ENCODE assay signal across 10 cellular contexts in genomic region chr2:9693138-9693520, GRCh38.
DNase-seq lines count a peak whose midpoint lies in the region; ATAC-seq, FAIRE-seq and TF ChIP-seq lines count a peak whose summit lies in the region.
"Had no signal": no experiment of that assay in that cellular context is flagged by ENCODE, and none has a peak within 500 bp of the region (broad histone marks: within the 10 kb centered on the region; RNA-seq: fewer than 3 reads in every experiment).

No MANE protein-coding gene starts in this region.

- ATAC-seq in HG03039 (IDR thresholded peaks at IDR 0.05; ENCODE audit: unreplicated experiment), result no peak
- ATAC-seq: HepG2 had no signal

- TF ChIP-seq POLR2A in GM12891 (IDR thresholded peaks at IDR 0.05; ENCODE audit: low read depth, low read length), result no peak

- H3K27ac ChIP-seq in effector memory CD4-positive, alpha-beta T cell (ENCODE audit: insufficient read depth, low read length, poor library complexity, severe bottlenecking), result peak overlapping the region; percentile 8

- H3K4me1 ChIP-seq in effector memory CD4-positive, alpha-beta T cell (ENCODE audit: control insufficient read depth, insufficient read depth, low read length, poor library complexity, severe bottlenecking), result peaks cover 2% of the 10 kb centered on the region

- DNase-seq in GDM1 (lab: John Stamatoyannopoulos, UW) (peak; percentile 37), NCI-H226 (peak; percentile 77), posterior vena cava (ENCODE audit: low spot score) (peak; percentile 93), GM12891 (ENCODE audit: insufficient read length, low spot score) (no peak), DMS53 (lab: John Stamatoyannopoulos, UW) (no peak)
- DNase-seq in effector memory CD4-positive, alpha-beta T cell, result no peak
- no peak for DNase-seq in activated effector memory CD4-positive, alpha-beta T cell treated with anti-CD3 and anti-CD28 coated beads, Interleukin-2, amount 50 U/mL, for 16 hours
- DNase-seq: activated CD4-positive, CD25-positive, alpha-beta regulatory T cell treated with anti-CD3 and anti-CD28 coated beads, Interleukin-2, amount 50 U/mL, for 72 hours had no signal

- H3K27me3 ChIP-seq in effector memory CD4-positive, alpha-beta T cell (replicated peaks; ENCODE audit: control insufficient read depth, insufficient read depth, low read length, poor library complexity, severe bottlenecking), result no peaks in the 10 kb centered on the region

- intact Hi-C loops in posterior vena cava (cut with DNase I), result loop anchor here in 1 of 2 donors (10.0 kb wide), 2 partner anchors 58 to 138 kb away; partner anchors contain the start of genes ADAM17 and YWHAQ

- no peaks in the 10 kb centered on the region for H3K36me3 ChIP-seq in effector memory CD4-positive, alpha-beta T cell (ENCODE audit: control insufficient read depth, insufficient read depth, low read length)

- H3K4me3 ChIP-seq in effector memory CD4-positive, alpha-beta T cell (ENCODE audit: insufficient read depth, low read depth, low read length, poor library complexity, severe bottlenecking), result no peak overlapping the region

- FAIRE-seq in GM12891 (lab: Jason Lieb, UNC), result no peak
- FAIRE-seq: HepG2 had no signal

- H3K9me3 ChIP-seq in effector memory CD4-positive, alpha-beta T cell (ENCODE audit: control insufficient read depth, low read length), result no peaks in the 10 kb centered on the region

TF ChIP-seq in GM12891, 5 proteins besides CTCF, POLR2A, EP300 and RAD21:
- TF ChIP-seq SPI1 (IDR thresholded peaks at IDR 0.05; ENCODE audit: low read depth, low read length) (no peak), POU2F2 (IDR thresholded peaks at IDR 0.05; ENCODE audit: low read depth, low read length) (no peak), TAF1 (IDR thresholded peaks at IDR 0.05; ENCODE audit: low read depth, low read length) (no peak), PAX5 (IDR thresholded peaks at IDR 0.05; ENCODE audit: insufficient read depth, low read length, severe bottlenecking) (no peak), POLR2AphosphoS5 (IDR thresholded peaks at IDR 0.05; ENCODE audit: low read depth, low read length) (no peak)

Comparison
In these comparisons a context has a peak if more than half of its experiments do, and no peak if none do; other contexts are left out.
1. DNase-seq: peak in GDM1 (single experiment), NCI-H226 (single experiment) and posterior vena cava (single experiment); none in effector memory CD4-positive, alpha-beta T cell (0 of 3), activated effector memory CD4-positive, alpha-beta T cell treated with anti-CD3 and anti-CD28 coated beads, Interleukin-2, amount 50 U/mL, for 16 hours (single experiment), GM12891 (single experiment) and DMS53 (single experiment).